8 cellular contexts compared by ENCODE assay signal in genomic region chr22:17876303-17877242, GRCh38.
DNase-seq lines count a peak whose midpoint lies in the region; ATAC-seq and TF ChIP-seq lines count a peak whose summit lies in the region.
"Not testable (repeated sequence)": the region's sequence is repeated elsewhere in the genome, so short reads cannot be mapped to it uniquely, and the experiment has no call there.

No MANE protein-coding gene starts in this region.

- not testable (repeated sequence) for H3K4me3 ChIP-seq in HEK293 (ENCODE audit: low read depth, low read length); mammary epithelial cell (replicated peaks in 1 of 3; ENCODE audit: insufficient read depth in 1 of 3, low read depth in 2 of 3, low read length in 3 of 3); mesendoderm (ENCODE audit: low read length); stomach

- H3K27me3 ChIP-seq in mammary epithelial cell (ENCODE audit: insufficient read depth, low read length); mesendoderm (ENCODE audit: insufficient read depth, low read length, poor library complexity); stomach: not testable (repeated sequence)

- H3K79me2 ChIP-seq in mammary epithelial cell (ENCODE audit: insufficient read depth, low read length): peaks cover 33% of the 10 kb centered on the region
- H3K79me2 ChIP-seq in mesendoderm (ENCODE audit: control insufficient read depth, insufficient read depth, low read length): not testable (repeated sequence)

- H3K56ac ChIP-seq in mesendoderm (ENCODE audit: low read length): not testable (repeated sequence)

- DNase-seq in DMS 273 (lab: John Stamatoyannopoulos, UW; ENCODE audit: unreplicated experiment) (peak; percentile 29), NCI-H2227 (lab: John Stamatoyannopoulos, UW; ENCODE audit: unreplicated experiment) (peak; percentile 23), mammary epithelial cell (peak; percentile 7), mesendoderm (peak; percentile 31), stomach (peak; percentile 48)
- DNase-seq in activated B cell treated with CpG ODN at 0.5 μM for 24 hours, left ventricle myocardium superior: not testable (repeated sequence)

- POLR2A ChIA-PET in HEK293 (lab: Yijun Ruan, JAX) (interaction anchor here (0.5 kb wide), 1 partner anchor 195 kb away, joined by 3 read pairs; no protein-coding TSS in a partner anchor), activated B cell treated with CpG ODN at 0.5 μM for 24 hours (lab: Charles Lee) (interaction anchor here (0.6 kb wide), 1 partner anchor 119 kb away, joined by 3 read pairs; no protein-coding TSS in a partner anchor)

- not testable (repeated sequence) for H3K27ac ChIP-seq in HEK293 (ENCODE audit: extremely low read depth, low read depth, low read length); mammary epithelial cell (ENCODE audit: insufficient read depth, low read depth, low read length); mesendoderm (ENCODE audit: low read depth, low read length); stomach

- not testable (repeated sequence) for H3K4me1 Mint-ChIP-seq in activated B cell treated with CpG ODN at 0.5 μM for 24 hours

- TF ChIP-seq POLR2A in stomach (IDR thresholded peaks at IDR 0.05): not testable (repeated sequence)

- not testable (repeated sequence) for H2AK5ac ChIP-seq in mesendoderm (ENCODE audit: low read length)

- H3K4me1 ChIP-seq in HEK293 (ENCODE audit: control insufficient read depth, insufficient read depth, low read length); mesendoderm (ENCODE audit: control insufficient read depth, low read depth, low read length); stomach: not testable (repeated sequence)
- peaks cover 16% of the 10 kb centered on the region for H3K4me1 ChIP-seq in mammary epithelial cell (ENCODE audit: insufficient read depth, low read length)

- WGBS in mammary epithelial cell (ENCODE audit: low coverage, missing lambda C conversion rate): 81% methylated on average over 4 of the region's 4 CpGs
- no CpG with 5 or more reads among the region's 4 CpGs for WGBS in mesendoderm (ENCODE audit: extremely low coverage, insufficient coverage, low lambda C conversion rate)
- 34 to 80% (median 58%) methylated on average over 1 to 4 of the region's 4 CpGs for WGBS in stomach, 5 donors

- H3K9ac ChIP-seq in mammary epithelial cell (ENCODE audit: insufficient read depth, low read length); mesendoderm (ENCODE audit: low read length): not testable (repeated sequence)

- H3K18ac ChIP-seq in mesendoderm (ENCODE audit: low read length): not testable (repeated sequence)

- dilution Hi-C loops in mammary epithelial cell (cut with HindIII; ENCODE audit: low sequenced_read_pairs): loop anchor here (5.0 kb wide), 1 partner anchor 54 kb away; no protein-coding TSS in a partner anchor

- H3K79me1 ChIP-seq in mesendoderm (ENCODE audit: low read length): not testable (repeated sequence)

- not testable (repeated sequence) for H2AFZ ChIP-seq in mammary epithelial cell (ENCODE audit: low read depth, low read length)

- in situ Hi-C loops in mammary epithelial cell (cut with MboI; ENCODE audit: low sequenced_read_pairs in 2 of 2): not testable (repeated sequence)

- H4K5ac ChIP-seq in mesendoderm (ENCODE audit: low read length): not testable (repeated sequence)

- intact Hi-C loops in activated B cell treated with CpG ODN at 0.5 μM for 24 hours (cut with micrococcal nuclease); mammary epithelial cell (cut with micrococcal nuclease); left ventricle myocardium superior (cut with micrococcal nuclease); stomach (cut with DNase I; ENCODE audit: low total_unique reads): not testable (repeated sequence)

- not testable (repeated sequence) for TF ChIP-seq EP300 in stomach (IDR thresholded peaks at IDR 0.05)

- peak; percentile 25 for ATAC-seq in activated B cell treated with CpG ODN at 0.5 μM for 24 hours (ENCODE audit: low read depth)
- peak; percentile 9 for ATAC-seq in left ventricle myocardium superior

- H2BK15ac ChIP-seq in mesendoderm (replicated peaks; ENCODE audit: low read depth): not testable (repeated sequence)

- not testable (repeated sequence) for H4K20me1 ChIP-seq in mammary epithelial cell (ENCODE audit: insufficient read depth, low read length)

- 0 out of 2 replicates have a peak, but pooled peaks have one; percentile 24 for TF ChIP-seq CTCF in HEK293 (tag by site-specific recombination; IDR thresholded peaks at IDR 0.05)
- not testable (repeated sequence) for TF ChIP-seq CTCF in activated B cell treated with CpG ODN at 0.5 μM for 24 hours (IDR thresholded peaks at IDR 0.05); mammary epithelial cell (conservative IDR thresholded peaks at IDR 0.05 in 1 of 2, IDR thresholded peaks at IDR 0.05 in 1 of 2; ENCODE audit: extremely low read depth in 1 of 2, insufficient read depth in 1 of 2, low read depth in 1 of 2, low read length in 2 of 2); stomach (IDR thresholded peaks at IDR 0.05)

- not testable (repeated sequence) for H3K23ac ChIP-seq in mesendoderm (ENCODE audit: low read length)

- not testable (repeated sequence) for H3K27ac Mint-ChIP-seq in activated B cell treated with CpG ODN at 0.5 μM for 24 hours

- H4K8ac ChIP-seq in mesendoderm (ENCODE audit: low read depth, low read length): not testable (repeated sequence)

- H3K27me3 Mint-ChIP-seq in activated B cell treated with CpG ODN at 0.5 μM for 24 hours: not testable (repeated sequence)

- H3K4me3 Mint-ChIP-seq in activated B cell treated with CpG ODN at 0.5 μM for 24 hours: not testable (repeated sequence)

- TSS peak; percentile 38 for BruUV-seq in mammary epithelial cell (replicated peaks; lab: Mats Ljungman, UMichigan)

- peaks cover 87% of the 10 kb centered on the region for H3K36me3 Mint-ChIP-seq in activated B cell treated with CpG ODN at 0.5 μM for 24 hours (ENCODE audit: low read depth)

- H3K9me3 Mint-ChIP-seq in activated B cell treated with CpG ODN at 0.5 μM for 24 hours: not testable (repeated sequence)

- H3K4me2 ChIP-seq in mammary epithelial cell (ENCODE audit: insufficient read depth, low read depth, low read length); mesendoderm (ENCODE audit: low read length): not testable (repeated sequence)

- H2BK120ac ChIP-seq in mesendoderm (ENCODE audit: low read depth, low read length): not testable (repeated sequence)

- H3K36me3 ChIP-seq in HEK293 (ENCODE audit: control insufficient read depth in 2 of 2, insufficient read depth in 1 of 2, low read length in 2 of 2): peaks cover 0 to 78% of the 10 kb centered on the region in 2 experiments; a peak in 2 of 3 replicates
- H3K36me3 ChIP-seq in mammary epithelial cell (ENCODE audit: insufficient read depth, low read length): peaks cover 22% of the 10 kb centered on the region
- H3K36me3 ChIP-seq in mesendoderm (ENCODE audit: control insufficient read depth, insufficient read depth, low read length): not testable (repeated sequence)
- H3K36me3 ChIP-seq in stomach: peaks cover 18 to 89% (median 83%) of the 10 kb centered on the region in 4 donors

- H3K4ac ChIP-seq in mesendoderm (ENCODE audit: low read depth, low read length): not testable (repeated sequence)

- CTCF ChIA-PET in HEK293 (lab: Yijun Ruan, JAX): interaction anchor here (0.9 to 2.0 kb wide), 4 partner anchors 15 to 199 kb away, joined by 3 to 19 read pairs (median 8); no protein-coding TSS in a partner anchor
- CTCF ChIA-PET in activated B cell treated with CpG ODN at 0.5 μM for 24 hours (lab: Charles Lee): interaction anchor here (1.5 to 2.0 kb wide), 2 partner anchors 47 to 133 kb away, joined by 5 read pairs; no protein-coding TSS in a partner anchor
- CTCF ChIA-PET in mammary epithelial cell (lab: Charles Lee; ENCODE audit: low non-redundant PET): interaction anchor here (0.6 kb wide), 1 partner anchor 818 kb away, joined by 5 read pairs; no protein-coding TSS in a partner anchor

- not testable (repeated sequence) for H2BK5ac ChIP-seq in mesendoderm (ENCODE audit: low read length)

- H3K9me3 ChIP-seq in HEK293 (ENCODE audit: control insufficient read depth, insufficient read depth, low read depth, low read length); mammary epithelial cell (replicated peaks; ENCODE audit: insufficient read depth, low read length); stomach: not testable (repeated sequence)

TF ChIP-seq in HEK293, 187 proteins besides CTCF, POLR2A, EP300 and RAD21:
- TF ChIP-seq ZBTB48 (tag by site-specific recombination; IDR thresholded peaks at IDR 0.05) (peak; percentile 58), GLIS2 (tag by site-specific recombination; IDR thresholded peaks at IDR 0.05) (peak; percentile 31; the same call in 1 of the 2 replicates), ZNF600 (tag by site-specific recombination; IDR thresholded peaks at IDR 0.05) (0 out of 2 replicates have a peak, but pooled peaks have one; percentile 14), GLIS1 (tag by site-specific recombination; IDR thresholded peaks at IDR 0.05) (peak; percentile 65), WT1 (tag by site-specific recombination; IDR thresholded peaks at IDR 0.05) (peak; percentile 45; the same call in 1 of the 2 replicates), ZIC2 (tag by site-specific recombination; IDR thresholded peaks at IDR 0.05) (peak; percentile 55)
TF ChIP-seq in HEK293: peak in this region for 6; not testable (repeated sequence) for 181.
